1 cellular context compared by ENCODE assay signal in genomic region chr11:73344191-73344607, GRCh38.
TF ChIP-seq lines count a peak whose summit lies in the region.

No MANE protein-coding gene starts in this region.

TF ChIP-seq in K562, 482 proteins besides CTCF, POLR2A, EP300 and RAD21 (continued from another document):
- TF ChIP-seq, protein P1, sequence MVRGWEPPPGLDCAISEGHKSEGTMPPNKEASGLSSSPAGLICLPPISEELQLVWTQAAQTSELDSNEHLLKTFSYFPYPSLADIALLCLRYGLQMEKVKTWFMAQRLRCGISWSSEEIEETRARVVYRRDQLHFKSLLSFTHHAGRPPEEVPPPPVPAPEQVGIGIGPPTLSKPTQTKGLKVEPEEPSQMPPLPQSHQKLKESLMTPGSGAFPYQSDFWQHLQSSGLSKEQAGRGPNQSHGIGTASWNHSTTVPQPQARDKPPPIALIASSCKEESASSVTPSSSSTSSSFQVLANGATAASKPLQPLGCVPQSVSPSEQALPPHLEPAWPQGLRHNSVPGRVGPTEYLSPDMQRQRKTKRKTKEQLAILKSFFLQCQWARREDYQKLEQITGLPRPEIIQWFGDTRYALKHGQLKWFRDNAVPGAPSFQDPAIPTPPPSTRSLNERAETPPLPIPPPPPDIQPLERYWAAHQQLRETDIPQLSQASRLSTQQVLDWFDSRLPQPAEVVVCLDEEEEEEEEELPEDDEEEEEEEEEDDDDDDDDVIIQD (CRISPR knock-in tag; IDR thresholded peaks at IDR 0.05): no peak
- TF ChIP-seq ZNF511 (CRISPR knock-in tag; IDR thresholded peaks at IDR 0.05): no peak
- TF ChIP-seq EGR1 (conservative IDR thresholded peaks at IDR 0.05): 0 out of 2 replicates have a peak, but pooled peaks have one; percentile 18
- TF ChIP-seq MEF2A (IDR thresholded peaks at IDR 0.05; ENCODE audit: control insufficient read depth, low read depth, low read length): no peak
- no peak for TF ChIP-seq ZNF444 (CRISPR knock-in tag; IDR thresholded peaks at IDR 0.05)
- TF ChIP-seq ETV5 (CRISPR knock-in tag; IDR thresholded peaks at IDR 0.05; ENCODE audit: low read depth): no peak
- no peak for TF ChIP-seq MLLT1 (IDR thresholded peaks at IDR 0.05)
- TF ChIP-seq, protein P2, sequence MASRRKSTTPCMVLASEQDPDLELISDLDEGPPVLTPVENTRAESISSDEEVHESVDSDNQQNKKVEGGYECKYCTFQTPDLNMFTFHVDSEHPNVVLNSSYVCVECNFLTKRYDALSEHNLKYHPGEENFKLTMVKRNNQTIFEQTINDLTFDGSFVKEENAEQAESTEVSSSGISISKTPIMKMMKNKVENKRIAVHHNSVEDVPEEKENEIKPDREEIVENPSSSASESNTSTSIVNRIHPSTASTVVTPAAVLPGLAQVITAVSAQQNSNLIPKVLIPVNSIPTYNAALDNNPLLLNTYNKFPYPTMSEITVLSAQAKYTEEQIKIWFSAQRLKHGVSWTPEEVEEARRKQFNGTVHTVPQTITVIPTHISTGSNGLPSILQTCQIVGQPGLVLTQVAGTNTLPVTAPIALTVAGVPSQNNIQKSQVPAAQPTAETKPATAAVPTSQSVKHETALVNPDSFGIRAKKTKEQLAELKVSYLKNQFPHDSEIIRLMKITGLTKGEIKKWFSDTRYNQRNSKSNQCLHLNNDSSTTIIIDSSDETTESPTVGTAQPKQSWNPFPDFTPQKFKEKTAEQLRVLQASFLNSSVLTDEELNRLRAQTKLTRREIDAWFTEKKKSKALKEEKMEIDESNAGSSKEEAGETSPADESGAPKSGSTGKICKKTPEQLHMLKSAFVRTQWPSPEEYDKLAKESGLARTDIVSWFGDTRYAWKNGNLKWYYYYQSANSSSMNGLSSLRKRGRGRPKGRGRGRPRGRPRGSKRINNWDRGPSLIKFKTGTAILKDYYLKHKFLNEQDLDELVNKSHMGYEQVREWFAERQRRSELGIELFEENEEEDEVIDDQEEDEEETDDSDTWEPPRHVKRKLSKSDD (conservative IDR thresholded peaks at IDR 0.05; ENCODE audit: low read length): no peak
- TF ChIP-seq ZNF589 (CRISPR knock-in tag; IDR thresholded peaks at IDR 0.05; ENCODE audit: low read depth): no peak
- TF ChIP-seq SRSF1 (IDR thresholded peaks at IDR 0.05; ENCODE audit: low read depth, low read length): no peak
- TF ChIP-seq PBX2 (CRISPR knock-in tag; IDR thresholded peaks at IDR 0.05; ENCODE audit: low read depth): no peak
- peak; percentile 50; the same call in 1 of the 2 replicates for TF ChIP-seq PBX2 (tag; conservative IDR thresholded peaks at IDR 0.05; ENCODE audit: low read depth)
- TF ChIP-seq SRSF7 (optimal IDR thresholded peaks at IDR 0.05; ENCODE audit: low read depth, low read length): no peak
- no peak for TF ChIP-seq NR2F6 (CRISPR knock-in tag; IDR thresholded peaks at IDR 0.05)
- TF ChIP-seq, protein P3, sequence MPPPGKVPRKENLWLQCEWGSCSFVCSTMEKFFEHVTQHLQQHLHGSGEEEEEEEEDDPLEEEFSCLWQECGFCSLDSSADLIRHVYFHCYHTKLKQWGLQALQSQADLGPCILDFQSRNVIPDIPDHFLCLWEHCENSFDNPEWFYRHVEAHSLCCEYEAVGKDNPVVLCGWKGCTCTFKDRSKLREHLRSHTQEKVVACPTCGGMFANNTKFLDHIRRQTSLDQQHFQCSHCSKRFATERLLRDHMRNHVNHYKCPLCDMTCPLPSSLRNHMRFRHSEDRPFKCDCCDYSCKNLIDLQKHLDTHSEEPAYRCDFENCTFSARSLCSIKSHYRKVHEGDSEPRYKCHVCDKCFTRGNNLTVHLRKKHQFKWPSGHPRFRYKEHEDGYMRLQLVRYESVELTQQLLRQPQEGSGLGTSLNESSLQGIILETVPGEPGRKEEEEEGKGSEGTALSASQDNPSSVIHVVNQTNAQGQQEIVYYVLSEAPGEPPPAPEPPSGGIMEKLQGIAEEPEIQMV (tag; conservative IDR thresholded peaks at IDR 0.05; ENCODE audit: low read depth): no peak
- TF ChIP-seq KDM5B (IDR thresholded peaks at IDR 0.05; ENCODE audit: insufficient replicate concordance, low read depth, low read length): no peak
- TF ChIP-seq FOXK1 (CRISPR knock-in tag; IDR thresholded peaks at IDR 0.05; ENCODE audit: borderline replicate concordance): no peak
- TF ChIP-seq HIVEP1 (CRISPR knock-in tag; IDR thresholded peaks at IDR 0.05): no peak
